Comparison of ENCODE assay signal across 31 cellular contexts in the genomic region with DNA sequence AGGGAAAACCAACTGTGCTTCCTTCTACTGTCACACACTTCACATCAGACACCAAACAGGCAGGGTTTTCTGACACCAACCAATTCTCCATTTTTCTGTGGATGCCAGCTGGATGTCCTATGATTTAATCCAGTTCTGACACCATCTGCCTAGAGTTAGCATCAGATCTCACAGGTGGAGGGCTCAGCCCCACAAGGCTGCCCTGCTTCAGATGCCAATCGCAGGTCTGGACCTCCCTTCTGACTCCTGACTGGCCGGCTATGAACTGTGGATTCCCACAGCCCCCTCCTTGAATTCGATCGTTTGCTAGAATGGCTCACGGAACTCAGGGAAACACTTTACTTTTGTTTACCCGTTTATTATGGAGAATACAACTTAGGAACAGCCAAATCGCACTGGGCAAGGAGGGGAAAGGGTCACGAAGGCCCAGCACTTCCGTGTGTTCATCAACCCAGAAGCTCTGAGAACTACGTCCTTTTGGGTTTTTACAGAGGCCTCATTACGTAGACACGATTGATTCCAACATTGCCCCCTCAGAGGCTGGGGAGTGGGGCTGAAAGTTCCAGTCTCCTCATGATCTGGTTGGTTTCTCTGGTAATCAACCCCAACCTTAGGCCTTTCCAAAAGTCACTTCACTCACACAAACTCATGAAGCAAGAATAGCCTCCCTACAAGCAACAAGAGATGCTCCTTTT. TPM values are rescaled to one million over a fixed set of nuclear protein-coding genes. Genes with fewer than 3 reads are reported as not detected.
"Had no signal": no experiment of that assay in that cellular context is flagged by ENCODE, and none has a peak within 500 bp of the region (broad histone marks: within the 10 kb centered on the region; RNA-seq: fewer than 3 reads in every experiment).

No MANE protein-coding gene starts in this region.

- H3K4me3 ChIP-seq: SK-N-MC had no signal

- ATAC-seq: activated CD4-positive, alpha-beta T cell treated with anti-CD3 and anti-CD28 coated beads for 36 hours; activated T-cell treated with anti-CD3 and anti-CD28 coated beads, Interleukin-2, amount 50 U/mL, for 72 hours; Panc1; Right ventricle myocardium inferior; T-cell had no signal

- DNase-seq: activated CD4-positive, alpha-beta memory T cell treated with anti-CD3 and anti-CD28 coated beads, Interleukin-2, amount 10 ng/mL, durations not matched to agents 7 days and 5 days; activated CD4-positive, alpha-beta T cell treated with anti-CD3 and anti-CD28 coated beads for 36 hours; activated CD4-positive, alpha-beta T cell treated with anti-CD3 and anti-CD28 coated beads, Interleukin-2, amount 50 U/mL, for 1 hour; activated CD8-positive, alpha-beta memory T cell treated with anti-CD3 and anti-CD28 coated beads, Interleukin-2, amount 50 U/mL, for 4 hours; activated gamma-delta T cell treated with Interleukin-2 at 50 U/mL for 16 hours; activated naive CD4-positive, alpha-beta T cell treated with anti-CD3 and anti-CD28 coated beads, Interleukin-2, amount 10 ng/mL, durations not matched to agents 7 days and 5 days; activated naive CD8-positive, alpha-beta T cell treated with anti-CD3 and anti-CD28 coated beads for 36 hours; activated T-cell treated with anti-CD3 and anti-CD28 coated beads, Interleukin-2, amount 50 U/mL, for 72 hours; anterior cingulate cortex; caudate nucleus; Karpas-422; MM.1S; NCI-H1105; NCI-H1436; NCI-H187 treated with DMSO at 0.1 percent for 48 hours; NCI-H2171 treated with DMSO at 0.1 percent for 48 hours; NCI-H226; NCI-H69; NK-92 treated with Interleukin-12 subunit alpha and Interleukin-12 subunit beta, amount 100 ng/mL, for 24 hours; OCI-M1; RPMI8226; T-cell; T-helper 2 cell; T1000 had no signal

- H3K27ac ChIP-seq: SK-N-MC, VCaP had no signal

- H3K27ac Mint-ChIP-seq: activated CD4-positive, alpha-beta memory T cell treated with anti-CD3 and anti-CD28 coated beads, Interleukin-2, amount 10 ng/mL, durations not matched to agents 7 days and 5 days; activated CD4-positive, alpha-beta T cell treated with anti-CD3 and anti-CD28 coated beads for 36 hours; activated naive CD4-positive, alpha-beta T cell treated with anti-CD3 and anti-CD28 coated beads, Interleukin-2, amount 10 ng/mL, durations not matched to agents 7 days and 5 days; activated naive CD8-positive, alpha-beta T cell treated with anti-CD3 and anti-CD28 coated beads for 36 hours; activated T-cell treated with anti-CD3 and anti-CD28 coated beads, Interleukin-2, amount 50 U/mL, for 72 hours; activated T-helper 2 cell treated with anti-CD3 and anti-CD28 coated beads, Interferon-gamma antibody, Interleukin-2, Interleukin-4, amounts not matched to agents 10 μg/mL and 5 μg/mL and 100 μg/mL, durations not matched to agents 14 hours and 24 hours and 36 hours; T-cell had no signal

- H3K27me3 Mint-ChIP-seq: activated CD4-positive, alpha-beta T cell treated with anti-CD3 and anti-CD28 coated beads for 36 hours; activated naive CD4-positive, alpha-beta T cell treated with anti-CD3 and anti-CD28 coated beads, Interleukin-2, amount 10 ng/mL, durations not matched to agents 7 days and 5 days; activated naive CD8-positive, alpha-beta T cell treated with anti-CD3 and anti-CD28 coated beads for 36 hours had no signal

- H3K36me3 Mint-ChIP-seq: activated naive CD4-positive, alpha-beta T cell treated with anti-CD3 and anti-CD28 coated beads, Interleukin-2, amount 10 ng/mL, durations not matched to agents 7 days and 5 days; activated naive CD8-positive, alpha-beta T cell treated with anti-CD3 and anti-CD28 coated beads for 36 hours; T-cell had no signal

- H3K4me3 Mint-ChIP-seq: activated CD4-positive, alpha-beta memory T cell treated with anti-CD3 and anti-CD28 coated beads, Interleukin-2, amount 10 ng/mL, durations not matched to agents 7 days and 5 days; activated CD4-positive, alpha-beta T cell treated with anti-CD3 and anti-CD28 coated beads for 36 hours; activated naive CD4-positive, alpha-beta T cell treated with anti-CD3 and anti-CD28 coated beads, Interleukin-2, amount 10 ng/mL, durations not matched to agents 7 days and 5 days; activated naive CD8-positive, alpha-beta T cell treated with anti-CD3 and anti-CD28 coated beads for 36 hours; activated T-cell treated with anti-CD3 and anti-CD28 coated beads, Interleukin-2, amount 50 U/mL, for 72 hours; T-cell had no signal

- FAIRE-seq: TTC549 had no signal

- H3K9me3 Mint-ChIP-seq: activated CD4-positive, alpha-beta memory T cell treated with anti-CD3 and anti-CD28 coated beads, Interleukin-2, amount 10 ng/mL, durations not matched to agents 7 days and 5 days; activated naive CD4-positive, alpha-beta T cell treated with anti-CD3 and anti-CD28 coated beads, Interleukin-2, amount 10 ng/mL, durations not matched to agents 7 days and 5 days; activated naive CD8-positive, alpha-beta T cell treated with anti-CD3 and anti-CD28 coated beads for 36 hours; activated T-helper 2 cell treated with anti-CD3 and anti-CD28 coated beads, Interferon-gamma antibody, Interleukin-2, Interleukin-4, amounts not matched to agents 10 μg/mL and 5 μg/mL and 100 μg/mL, durations not matched to agents 14 hours and 24 hours and 36 hours had no signal

RNA-seq across cellular contexts. Expression of gene MAS1, which starts 25.4 kb away (rescaled TPM):
- total RNA-seq: activated CD4-positive, alpha-beta memory T cell treated with anti-CD3 and anti-CD28 coated beads, Interleukin-2, amount 10 ng/mL, durations not matched to agents 7 days and 5 days; activated CD4-positive, alpha-beta T cell treated with anti-CD3 and anti-CD28 coated beads for 36 hours; activated naive CD8-positive, alpha-beta T cell treated with anti-CD3 and anti-CD28 coated beads for 36 hours; activated T-cell treated with anti-CD3 and anti-CD28 coated beads, Interleukin-2, amount 50 U/mL, for 72 hours; activated T-helper 2 cell treated with anti-CD3 and anti-CD28 coated beads, Interferon-gamma antibody, Interleukin-2, Interleukin-4, amounts not matched to agents 10 μg/mL and 5 μg/mL and 100 μg/mL, durations not matched to agents 14 hours and 24 hours and 36 hours; NCI-H460; Right ventricle myocardium inferior; T-cell had no signal
